Comparison of ENCODE assay signal across 8 cellular contexts in the genomic region with DNA sequence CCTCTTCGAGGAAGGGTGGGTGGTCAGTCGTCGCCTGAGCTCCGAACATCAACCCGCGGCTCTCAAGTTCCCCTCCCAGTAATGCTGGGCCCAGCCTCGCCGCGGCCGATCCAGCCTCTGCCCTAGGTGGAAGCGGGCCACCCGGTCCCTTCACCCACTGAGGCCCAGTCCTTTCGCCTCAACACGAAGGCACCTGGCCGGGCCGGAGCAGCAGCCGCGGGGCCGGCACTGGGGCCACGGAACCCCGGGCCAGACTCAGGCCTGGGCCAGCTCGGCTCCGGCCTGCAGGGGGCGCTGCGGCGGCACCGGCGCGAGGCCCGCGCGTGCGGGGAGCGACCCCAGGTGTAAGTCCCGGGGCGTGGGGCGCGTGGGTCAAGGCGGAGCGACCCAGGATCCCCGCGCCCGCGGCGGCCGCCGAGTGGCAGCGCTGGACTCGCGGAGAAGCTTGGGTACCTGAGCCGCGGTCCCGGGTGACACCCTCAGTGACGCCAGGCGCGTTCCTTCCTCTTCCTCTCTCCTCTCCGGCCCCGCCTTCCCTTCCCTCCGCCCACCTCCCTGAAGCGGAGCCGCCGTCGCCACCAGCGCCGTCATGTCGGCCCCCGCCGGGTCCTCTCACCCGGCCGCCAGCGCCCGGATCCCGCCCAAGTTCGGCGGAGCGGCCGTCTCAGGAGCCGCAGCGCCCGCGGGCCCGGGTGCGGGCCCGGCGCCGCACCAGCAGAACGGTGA. TPM values are rescaled to one million over a fixed set of nuclear protein-coding genes. Genes with fewer than 3 reads are reported as not detected.
DNase-seq lines count a peak whose midpoint lies in the region; ATAC-seq and TF ChIP-seq lines count a peak whose summit lies in the region.

Gene SEC24B, plus strand, starts transcription at position 535 of the 726 bp plus-strand sequence. Its CDS starts 55 bp downstream, at position 590.

- ATAC-seq in HG03175 (IDR thresholded peaks at IDR 0.05; ENCODE audit: unreplicated experiment), result peak; percentile 92
- peak; percentile 89 for ATAC-seq in left lobe of liver

- peak within 1 kb of the TSS; percentile 81 for H3K4me3 ChIP-seq in AG10803 (ENCODE audit: low read length)

- in situ Hi-C loops in GM18951 (cut with MboI; ENCODE audit: low sequenced_read_pairs, unreplicated experiment), result loop anchor here (25.0 kb wide), 1 partner anchor 229 kb away; no protein-coding TSS in a partner anchor

- DNase-seq in AG10803 (ENCODE audit: low read depth) (peak; percentile 78), NCI-H345 treated with DMSO at 0.1 percent for 48 hours (lab: John Stamatoyannopoulos, UW; ENCODE audit: unreplicated experiment) (peak; percentile 26), left lobe of liver (ENCODE audit: low spot score) (peak; percentile 94)
- DNase-seq in activated CD4-positive, alpha-beta T cell treated with anti-CD3 and anti-CD28 coated beads for 4 hours, result peak; percentile 88
- DNase-seq in stimulated activated CD4-positive, alpha-beta T cell treated with anti-CD3 and anti-CD28 coated beads, Interleukin-2, amount 100 ng/mL, for 48 hours, result peak; percentile 76 to 80

- peak; percentile 83 for TF ChIP-seq POLR2A in GM18951 (IDR thresholded peaks at IDR 0.05; ENCODE audit: extremely low read depth, insufficient read depth, insufficient read length)

- peak within 1 kb of the TSS; percentile 79 for H3K27ac ChIP-seq in cingulate gyrus (ENCODE audit: low read depth, low read length)

- TF ChIP-seq CTCF in AG10803 (conservative IDR thresholded peaks at IDR 0.05; ENCODE audit: low read length), result peak; percentile 49

RNA-seq across cellular contexts. Expression of gene SEC24B, which starts in this region (rescaled TPM):
- total RNA-seq in left lobe of liver, result 22.0 TPM

Comparison
In these comparisons a context has a peak if more than half of its experiments do, and no peak if none do; other contexts are left out.
1. Peak in every context shown above with its lines: DNase-seq, ATAC-seq, H3K4me3 ChIP-seq and H3K27ac ChIP-seq.
2. DNase-seq: peak in every context shown above with its lines; median percentile 94 in left lobe of liver; 88 in activated CD4-positive, alpha-beta T cell treated with anti-CD3 and anti-CD28 coated beads for 4 hours; 78 in AG10803; 78 in stimulated activated CD4-positive, alpha-beta T cell treated with anti-CD3 and anti-CD28 coated beads, Interleukin-2, amount 100 ng/mL, for 48 hours; 26 in NCI-H345 treated with DMSO at 0.1 percent for 48 hours.